8 cellular contexts compared by ENCODE assay signal in genomic region chr7:90211391-90212148, GRCh38. TPM values are rescaled to one million over a fixed set of nuclear protein-coding genes. Genes with fewer than 3 reads are reported as not detected.
DNase-seq lines count a peak whose midpoint lies in the region; ATAC-seq lines count a peak whose summit lies in the region.

Gene STEAP2, plus strand, starts transcription at chr7:90211740. Its CDS starts 13,343 bp downstream, at chr7:90225083.

- H3K4me1 Mint-ChIP-seq in activated T-helper 2 cell treated with anti-CD3 and anti-CD28 coated beads, Interferon-gamma antibody, Interleukin-2, Interleukin-4, amounts not matched to agents 10 μg/mL and 5 μg/mL and 100 μg/mL, durations not matched to agents 14 hours and 24 hours and 36 hours (ENCODE audit: low read depth): no peaks in the 10 kb centered on the region

- no peak within 1 kb of the TSS for H3K27ac Mint-ChIP-seq in activated T-helper 2 cell treated with anti-CD3 and anti-CD28 coated beads, Interferon-gamma antibody, Interleukin-2, Interleukin-4, amounts not matched to agents 10 μg/mL and 5 μg/mL and 100 μg/mL, durations not matched to agents 14 hours and 24 hours and 36 hours

- ATAC-seq in GM19324 (IDR thresholded peaks at IDR 0.05; ENCODE audit: low FRiP score, unreplicated experiment) (peak; percentile 92), HG03354 (IDR thresholded peaks at IDR 0.05; ENCODE audit: poor library complexity, severe bottlenecking, unreplicated experiment) (peak; percentile 94), left cardiac atrium (peak; percentile 99)

- peak within 1 kb of the TSS; percentile 60 for H3K9ac ChIP-seq in trophoblast cell (ENCODE audit: low read length)

- no peak within 1 kb of the TSS for H4K8ac ChIP-seq in trophoblast cell (ENCODE audit: low read depth, low read length)

- peak within 1 kb of the TSS; percentile 53 for H3K18ac ChIP-seq in trophoblast cell (ENCODE audit: low read length)

- H3K79me2 ChIP-seq in trophoblast cell (ENCODE audit: control insufficient read depth, insufficient read depth, low read length, poor library complexity): no peaks in the 10 kb centered on the region

- no CpG with 5 or more reads among the region's 73 CpGs for WGBS in trophoblast cell (ENCODE audit: extremely low coverage, insufficient coverage, insufficient read length)

- H3K9me3 Mint-ChIP-seq in activated T-helper 2 cell treated with anti-CD3 and anti-CD28 coated beads, Interferon-gamma antibody, Interleukin-2, Interleukin-4, amounts not matched to agents 10 μg/mL and 5 μg/mL and 100 μg/mL, durations not matched to agents 14 hours and 24 hours and 36 hours: no peaks in the 10 kb centered on the region

- H4K91ac ChIP-seq in trophoblast cell (ENCODE audit: low read depth, low read length): no peak within 1 kb of the TSS

- no peaks in the 10 kb centered on the region for H3K27me3 ChIP-seq in trophoblast cell (ENCODE audit: insufficient read depth, low read length)

- H3K36me3 ChIP-seq in trophoblast cell (ENCODE audit: control insufficient read depth in 1 of 2, insufficient read depth in 2 of 2, low read length in 2 of 2): no peaks in the 10 kb centered on the region

- no peak within 1 kb of the TSS for H4K12ac ChIP-seq in trophoblast cell (ENCODE audit: low read depth, low read length)

- H3K9me3 ChIP-seq in trophoblast cell (ENCODE audit: insufficient read depth, low read depth, low read length): no peaks in the 10 kb centered on the region

- no peak within 1 kb of the TSS for H3K4me3 Mint-ChIP-seq in activated T-helper 2 cell treated with anti-CD3 and anti-CD28 coated beads, Interferon-gamma antibody, Interleukin-2, Interleukin-4, amounts not matched to agents 10 μg/mL and 5 μg/mL and 100 μg/mL, durations not matched to agents 14 hours and 24 hours and 36 hours (ENCODE audit: low read depth)

- no peak within 1 kb of the TSS for H3K27ac ChIP-seq in trophoblast cell (ENCODE audit: low read depth, low read length)

- DNase-seq in COLO829 (ENCODE audit: low spot score) (peak; percentile 40), NCI-H69 (lab: John Stamatoyannopoulos, UW) (peak; percentile 77), amygdala (lab: John Stamatoyannopoulos, UW) (peak in 53 of 56 donors; percentile 5 to 84 (median 66)), left cardiac atrium (peak; percentile 92), trophoblast cell (peak; percentile 9 to 52)
- no peak for DNase-seq in activated T-helper 2 cell treated with anti-CD3 and anti-CD28 coated beads, Interferon-gamma antibody, Interleukin-2, Interleukin-4, amounts not matched to agents 10 μg/mL and 5 μg/mL and 100 μg/mL, durations not matched to agents 14 hours and 24 hours and 36 hours (ENCODE audit: low spot score)

- H3K4me1 ChIP-seq in trophoblast cell (ENCODE audit: control insufficient read depth in 1 of 2, insufficient read depth in 2 of 2, low read length in 2 of 2): peaks cover 2 to 3% of the 10 kb centered on the region in 2 experiments

- H2BK12ac ChIP-seq in trophoblast cell (ENCODE audit: low read length): no peak within 1 kb of the TSS

- H2AK5ac ChIP-seq in trophoblast cell (ENCODE audit: low read length): no peak within 1 kb of the TSS

- intact Hi-C loops in left cardiac atrium (cut with DNase I): no loop called here
- intact Hi-C loops in activated T-helper 2 cell treated with anti-CD3 and anti-CD28 coated beads, Interferon-gamma antibody, Interleukin-2, Interleukin-4, amounts not matched to agents 10 μg/mL and 5 μg/mL and 100 μg/mL, durations not matched to agents 14 hours and 24 hours and 36 hours (cut with micrococcal nuclease): no loop called here

- peak within 1 kb of the TSS; percentile 74 for H3K4me2 ChIP-seq in trophoblast cell (ENCODE audit: low read length)

- no peak within 1 kb of the TSS for H3K4ac ChIP-seq in trophoblast cell (ENCODE audit: low read depth, low read length)

- no peak within 1 kb of the TSS for H2BK120ac ChIP-seq in trophoblast cell (ENCODE audit: insufficient read depth, low read length, poor library complexity)

- H3K14ac ChIP-seq in trophoblast cell (ENCODE audit: low read length): no peak within 1 kb of the TSS

- H3K27me3 Mint-ChIP-seq in activated T-helper 2 cell treated with anti-CD3 and anti-CD28 coated beads, Interferon-gamma antibody, Interleukin-2, Interleukin-4, amounts not matched to agents 10 μg/mL and 5 μg/mL and 100 μg/mL, durations not matched to agents 14 hours and 24 hours and 36 hours (ENCODE audit: low read depth): peaks cover 27% of the 10 kb centered on the region

- H3K36me3 Mint-ChIP-seq in activated T-helper 2 cell treated with anti-CD3 and anti-CD28 coated beads, Interferon-gamma antibody, Interleukin-2, Interleukin-4, amounts not matched to agents 10 μg/mL and 5 μg/mL and 100 μg/mL, durations not matched to agents 14 hours and 24 hours and 36 hours (ENCODE audit: low read depth): no peaks in the 10 kb centered on the region

- H2BK5ac ChIP-seq in trophoblast cell (ENCODE audit: low read depth, low read length, poor library complexity): no peak within 1 kb of the TSS

- peak within 1 kb of the TSS; percentile 81 for H3K4me3 ChIP-seq in trophoblast cell (ENCODE audit: low read depth, low read length)

- H3K23ac ChIP-seq in trophoblast cell (ENCODE audit: low read length): no peak within 1 kb of the TSS

- H2AFZ ChIP-seq in trophoblast cell (ENCODE audit: insufficient read depth, low read length, poor library complexity): peak within 1 kb of the TSS; percentile 83

- H3K79me1 ChIP-seq in trophoblast cell (ENCODE audit: low read length): peaks cover 3% of the 10 kb centered on the region

RNA-seq across cellular contexts. Expression of gene STEAP2, which starts in this region (rescaled TPM):
- total RNA-seq in left cardiac atrium: 10 to 100 TPM; 22.0 to 28.2 TPM
- polyA plus RNA-seq in trophoblast cell (2013): 0.15 and 0.17 TPM in 2 replicates
- total RNA-seq in activated T-helper 2 cell treated with anti-CD3 and anti-CD28 coated beads, Interferon-gamma antibody, Interleukin-2, Interleukin-4, amounts not matched to agents 10 μg/mL and 5 μg/mL and 100 μg/mL, durations not matched to agents 14 hours and 24 hours and 36 hours: not detected in 2 replicates

Comparison
In these comparisons a context has a peak if more than half of its experiments do, and no peak if none do; other contexts are left out.
1. RNA of gene STEAP2 (total RNA-seq): 22.0 to 28.2 TPM in left cardiac atrium; not detected in activated T-helper 2 cell treated with anti-CD3 and anti-CD28 coated beads, Interferon-gamma antibody, Interleukin-2, Interleukin-4, amounts not matched to agents 10 μg/mL and 5 μg/mL and 100 μg/mL, durations not matched to agents 14 hours and 24 hours and 36 hours; every median in the first group is over 10 times any median in the second.
2. Peak in every context shown above with its lines, with median percentiles within 50 percentile points of each other: ATAC-seq.